In genomic region chr3:101873619-101874018, GRCh38 we compare ENCODE assay signal across 22 cellular contexts. TPM values are rescaled to one million over a fixed set of nuclear protein-coding genes. Genes with fewer than 3 reads are reported as not detected.
DNase-seq lines count a peak whose midpoint lies in the region; ATAC-seq and TF ChIP-seq lines count a peak whose summit lies in the region.
"Had no signal": no experiment of that assay in that cellular context is flagged by ENCODE, and none has a peak within 500 bp of the region (broad histone marks: within the 10 kb centered on the region; RNA-seq: fewer than 3 reads in every experiment).

No MANE protein-coding gene starts in this region.

- H3K27me3 ChIP-seq in mammary epithelial cell (ENCODE audit: insufficient read depth, low read length) (no peaks in the 10 kb centered on the region), adipocyte (replicated peaks; ENCODE audit: control insufficient read depth, insufficient read depth, low read length) (no peaks in the 10 kb centered on the region)
- H3K27me3 ChIP-seq: sigmoid colon, tibial artery had no signal

- H3K9ac ChIP-seq in mammary epithelial cell (ENCODE audit: insufficient read depth, low read length) = no peak overlapping the region
- no peak overlapping the region for H3K9ac ChIP-seq in adipocyte (ENCODE audit: low read length)

- H3K4me3 Mint-ChIP-seq in MCF 10A (ENCODE audit: unreplicated experiment) = no peak overlapping the region
- H3K4me3 Mint-ChIP-seq: activated CD4-positive, alpha-beta T cell treated with anti-CD3 and anti-CD28 coated beads for 36 hours; CD8-positive, alpha-beta T cell had no signal

- H3K36me3 ChIP-seq in mammary epithelial cell (ENCODE audit: insufficient read depth, low read length) (no peaks in the 10 kb centered on the region), adipocyte (ENCODE audit: control insufficient read depth, insufficient read depth, low read length, severe bottlenecking) (no peaks in the 10 kb centered on the region)
- H3K36me3 ChIP-seq: sigmoid colon, tibial artery had no signal

- no peak overlapping the region for H3K4me3 ChIP-seq in mammary epithelial cell (replicated peaks in 1 of 3; ENCODE audit: insufficient read depth in 1 of 3, low read depth in 2 of 3, low read length in 3 of 3)
- H3K4me3 ChIP-seq in adipocyte (ENCODE audit: low read length) = no peak overlapping the region
- H3K4me3 ChIP-seq in fibroblast of the aortic adventitia (ENCODE audit: low read depth, low read length) = no peak overlapping the region
- H3K4me3 ChIP-seq: sigmoid colon, tibial artery had no signal

- peaks cover 9% of the 10 kb centered on the region for H3K36me3 Mint-ChIP-seq in MCF 10A (ENCODE audit: insufficient read depth, unreplicated experiment)
- H3K36me3 Mint-ChIP-seq: CD8-positive, alpha-beta T cell had no signal

- H2AFZ ChIP-seq in mammary epithelial cell (ENCODE audit: low read depth, low read length) = no peak overlapping the region

- dilution Hi-C loops in mammary epithelial cell (cut with HindIII; ENCODE audit: low sequenced_read_pairs) = loop anchor here (25.0 kb wide), 1 partner anchor 314 kb away; no protein-coding TSS in a partner anchor

- H3K4me1 ChIP-seq in mammary epithelial cell (ENCODE audit: insufficient read depth, low read length) = peaks cover 7% of the 10 kb centered on the region
- H3K4me1 ChIP-seq in adipocyte (ENCODE audit: control insufficient read depth, insufficient read depth, low read length) = peaks cover 3% of the 10 kb centered on the region
- H3K4me1 ChIP-seq: sigmoid colon had no signal

- no peaks in the 10 kb centered on the region for H3K79me2 ChIP-seq in mammary epithelial cell (ENCODE audit: insufficient read depth, low read length)

- no peaks in the 10 kb centered on the region for H4K20me1 ChIP-seq in mammary epithelial cell (ENCODE audit: insufficient read depth, low read length)

- no peaks in the 10 kb centered on the region for H3K9me3 ChIP-seq in mammary epithelial cell (replicated peaks; ENCODE audit: insufficient read depth, low read length)
- H3K9me3 ChIP-seq in adipocyte (ENCODE audit: control insufficient read depth, low read length) = no peaks in the 10 kb centered on the region
- H3K9me3 ChIP-seq: sigmoid colon, tibial artery had no signal

- DNase-seq in MCF 10A (ENCODE audit: unreplicated experiment) (peak; percentile 27), mammary epithelial cell (no peak), adipocyte (ENCODE audit: low read depth) (peak; percentile 80), fibroblast of the aortic adventitia (ENCODE audit: low read depth) (peak; percentile 54), NCI-H510A treated with DMSO at 0.1 percent for 48 hours (lab: John Stamatoyannopoulos, UW) (no peak), GOT3 (lab: John Stamatoyannopoulos, UW) (no peak), NCI-H748 (lab: John Stamatoyannopoulos, UW; ENCODE audit: unreplicated experiment) (no peak), left ventricle myocardium superior (no peak)
- DNase-seq: activated CD4-positive, alpha-beta T cell treated with anti-CD3 and anti-CD28 coated beads for 36 hours; activated CD8-positive, alpha-beta memory T cell treated with anti-CD3 and anti-CD28 coated beads, Interleukin-2, amount 50 U/mL, for 4 hours; activated naive CD4-positive, alpha-beta T cell; CD8-positive, alpha-beta T cell; effector memory CD4-positive, alpha-beta T cell; GDM1; islet precursor cell; NCI-H2081 treated with DMSO at 0.1 percent for 48 hours; NCI-H69; sigmoid colon; stimulated activated CD4-positive, alpha-beta T cell treated with anti-CD3 and anti-CD28 coated beads, Interleukin-4, amount 100 ng/mL, for 24 hours; T1000; tibial artery had no signal

- no peaks in the 10 kb centered on the region for H3K9me3 Mint-ChIP-seq in MCF 10A (ENCODE audit: unreplicated experiment)
- H3K9me3 Mint-ChIP-seq: CD8-positive, alpha-beta T cell had no signal

- peaks cover 2% of the 10 kb centered on the region for H3K4me1 Mint-ChIP-seq in MCF 10A (ENCODE audit: insufficient read depth, unreplicated experiment)
- H3K4me1 Mint-ChIP-seq: activated CD4-positive, alpha-beta T cell treated with anti-CD3 and anti-CD28 coated beads for 36 hours had no signal

- H3K4me2 ChIP-seq in mammary epithelial cell (ENCODE audit: insufficient read depth, low read depth, low read length) = no peak overlapping the region

- H3K27ac ChIP-seq in mammary epithelial cell (ENCODE audit: insufficient read depth, low read depth, low read length) = no peak overlapping the region
- H3K27ac ChIP-seq: sigmoid colon, tibial artery had no signal

- BruUV-seq in MCF 10A (replicated peaks; lab: Mats Ljungman, UMichigan) (no TSS peak), mammary epithelial cell (replicated peaks; lab: Mats Ljungman, UMichigan) (no TSS peak)

- in situ Hi-C loops in mammary epithelial cell (cut with MboI; ENCODE audit: low sequenced_read_pairs in 2 of 2) = no loop called here

- ATAC-seq in left ventricle myocardium superior = no peak
- ATAC-seq: activated CD4-positive, alpha-beta T cell treated with anti-CD3 and anti-CD28 coated beads for 36 hours; CD8-positive, alpha-beta T cell; Right ventricle myocardium inferior had no signal

- 93% methylated on average over 2 of the region's 2 CpGs for WGBS in mammary epithelial cell (ENCODE audit: low coverage, missing lambda C conversion rate)

- intact Hi-C loops in MCF 10A (cut with micrococcal nuclease) (no loop called here), mammary epithelial cell (cut with micrococcal nuclease) (no loop called here), left ventricle myocardium superior (cut with micrococcal nuclease) (no loop called here)

- no peak for TF ChIP-seq CTCF in MCF 10A (IDR thresholded peaks at IDR 0.05; ENCODE audit: unreplicated experiment)
- no peak for TF ChIP-seq CTCF in mammary epithelial cell (conservative IDR thresholded peaks at IDR 0.05 in 1 of 2, IDR thresholded peaks at IDR 0.05 in 1 of 2; ENCODE audit: extremely low read depth in 1 of 2, insufficient read depth in 1 of 2, low read depth in 1 of 2, low read length in 2 of 2)
- no peak for TF ChIP-seq CTCF in fibroblast of the aortic adventitia (IDR thresholded peaks at IDR 0.05; ENCODE audit: insufficient read depth, low read length)

- H3K27me3 Mint-ChIP-seq in MCF 10A (ENCODE audit: insufficient read depth, unreplicated experiment) = no peaks in the 10 kb centered on the region
- H3K27me3 Mint-ChIP-seq: activated CD4-positive, alpha-beta T cell treated with anti-CD3 and anti-CD28 coated beads for 36 hours had no signal

- CTCF ChIA-PET in MCF 10A (lab: Yijun Ruan, JAX) (interaction anchor here (0.6 kb wide), 1 partner anchor 11 kb away, joined by 3 read pairs; no protein-coding TSS in a partner anchor), mammary epithelial cell (lab: Charles Lee; ENCODE audit: low non-redundant PET) (no interaction called here)

- POLR2A ChIA-PET in MCF 10A (lab: Yijun Ruan, JAX) = no interaction called here

- no peak overlapping the region for H3K27ac Mint-ChIP-seq in MCF 10A (ENCODE audit: low read depth, unreplicated experiment)
- H3K27ac Mint-ChIP-seq: activated CD4-positive, alpha-beta T cell treated with anti-CD3 and anti-CD28 coated beads for 36 hours; CD8-positive, alpha-beta T cell had no signal

RNA-seq across cellular contexts. Expression of gene NFKBIZ, which starts 24.3 kb away (rescaled TPM):
- total RNA-seq in MCF 10A (2022) = 48.9 and 58.8 TPM in 2 replicates
- 10 to 100 TPM; 27.0 to 85.8 TPM for total RNA-seq in mammary epithelial cell
- 15.3 TPM for polyA plus RNA-seq in mammary epithelial cell
- polyA minus RNA-seq in mammary epithelial cell = 32.8 TPM
- total RNA-seq in fibroblast of the aortic adventitia (ENCODE audit: low replicate concordance) = 17.5 and 38.3 TPM in 2 replicates
- 15.9 TPM for total RNA-seq in left ventricle myocardium superior

Comparison
In these comparisons a context has a peak if more than half of its experiments do, and no peak if none do; other contexts are left out.
1. DNase-seq: peak in MCF 10A (single experiment), adipocyte (single experiment) and fibroblast of the aortic adventitia (single experiment); none in mammary epithelial cell (single experiment), NCI-H510A treated with DMSO at 0.1 percent for 48 hours (single experiment), GOT3 (single experiment), NCI-H748 (single experiment) and left ventricle myocardium superior (single experiment).